ENCODE assay signal across 8 cellular contexts in genomic region chr1:11925196-11925937, GRCh38. TPM values are rescaled to one million over a fixed set of nuclear protein-coding genes. Genes with fewer than 3 reads are reported as not detected.
DNase-seq lines count a peak whose midpoint lies in the region; FAIRE-seq and TF ChIP-seq lines count a peak whose summit lies in the region.
"Not testable (repeated sequence)": the region's sequence is repeated elsewhere in the genome, so short reads cannot be mapped to it uniquely, and the experiment has no call there.

No MANE protein-coding gene starts in this region.

- H3K4me1 ChIP-seq in DOHH2 (ENCODE audit: control insufficient read depth, low read length): peaks cover 47% of the 10 kb centered on the region
- peaks cover 22% of the 10 kb centered on the region for H3K4me1 ChIP-seq in GM23248 (ENCODE audit: insufficient read depth)
- peaks cover 29% of the 10 kb centered on the region for H3K4me1 ChIP-seq in hepatocyte (ENCODE audit: insufficient read depth)
- H3K4me1 ChIP-seq in thymus (ENCODE audit: control insufficient read depth, insufficient read depth, low read length): peaks cover 10% of the 10 kb centered on the region

- peaks cover 66% of the 10 kb centered on the region for H3K4me1 Mint-ChIP-seq in nephron progenitor cell

- peak overlapping the region; percentile 88 for H3K4me3 Mint-ChIP-seq in nephron progenitor cell

- 19 to 36% methylated on average over 14 to 36 of the region's 54 CpGs for WGBS in GM23248 (ENCODE audit: low coverage in 1 of 2, low lambda C conversion rate in 2 of 2, missing lambda C conversion rate in 2 of 2), 2 experiments
- WGBS in hepatocyte (ENCODE audit: low lambda C conversion rate, missing lambda C conversion rate): 27% methylated on average over 18 of the region's 54 CpGs
- 8% methylated on average over 42 of the region's 54 CpGs for WGBS in thymus

- peaks cover 10% of the 10 kb centered on the region; the same call in 1 of the 2 replicates for H4K20me1 ChIP-seq in DOHH2 (ENCODE audit: control insufficient read depth, insufficient read depth, low read depth, low read length)
- H4K20me1 ChIP-seq in GM23248 (ENCODE audit: insufficient read depth): not testable (repeated sequence)
- H4K20me1 ChIP-seq in hepatocyte (ENCODE audit: insufficient read depth, poor library complexity, severe bottlenecking): peaks cover 39% of the 10 kb centered on the region

- in situ Hi-C loops in GM23248 (cut with MboI): not testable (repeated sequence)

- H3K9ac ChIP-seq in GM23248: peak overlapping the region; percentile 62

- H3K9me3 Mint-ChIP-seq in nephron progenitor cell: not testable (repeated sequence)

- TF ChIP-seq CTCF in DOHH2 (IDR thresholded peaks at IDR 0.05; ENCODE audit: low read depth, low read length, poor library complexity, severe bottlenecking); WERI-Rb-1 (IDR thresholded peaks at IDR 0.05; ENCODE audit: low read depth, low read length); bronchial epithelial cell (IDR thresholded peaks at IDR 0.05; ENCODE audit: insufficient read depth, low read length, severe bottlenecking); hepatocyte (IDR thresholded peaks at IDR 0.05; ENCODE audit: poor library complexity); nephron progenitor cell (IDR thresholded peaks at IDR 0.05): not testable (repeated sequence)

- H3K79me2 ChIP-seq in DOHH2 (ENCODE audit: control insufficient read depth, low read length) (peaks cover 53% of the 10 kb centered on the region), GM23248 (ENCODE audit: insufficient read depth) (peaks cover 49% of the 10 kb centered on the region), hepatocyte (peaks cover 45% of the 10 kb centered on the region)

- H3K9me2 ChIP-seq in DOHH2 (replicated peaks; ENCODE audit: control insufficient read depth, low read length); GM23248 (ENCODE audit: insufficient read depth); hepatocyte (replicated peaks; ENCODE audit: insufficient read depth): not testable (repeated sequence)

- FAIRE-seq in HTR-8/SVneo (lab: Jason Lieb, UNC): peak; percentile 65
- not testable (repeated sequence) for FAIRE-seq in bronchial epithelial cell (lab: Jason Lieb, UNC)

- H3K4me3 ChIP-seq in DOHH2 (ENCODE audit: low read length) (peak overlapping the region; percentile 77), GM23248 (peak overlapping the region; percentile 73), WERI-Rb-1 (ENCODE audit: low read depth, low read length) (peak overlapping the region; percentile 51), bronchial epithelial cell (ENCODE audit: low read depth, low read length) (peak overlapping the region; percentile 50), hepatocyte (peak overlapping the region; percentile 45), thymus (ENCODE audit: low read length) (peak overlapping the region; percentile 74)

- H3K36me3 ChIP-seq in DOHH2 (ENCODE audit: control insufficient read depth, low read length) (peaks cover 38% of the 10 kb centered on the region), WERI-Rb-1 (peaks cover 37% of the 10 kb centered on the region), thymus (ENCODE audit: control insufficient read depth, insufficient read depth) (peaks cover 28% of the 10 kb centered on the region)
- not testable (repeated sequence) for H3K36me3 ChIP-seq in GM23248 (ENCODE audit: low read depth); bronchial epithelial cell (ENCODE audit: control insufficient read depth, insufficient read depth, low read length); hepatocyte (replicated peaks; ENCODE audit: insufficient read depth, low read depth)

- H3K27me3 Mint-ChIP-seq in nephron progenitor cell (ENCODE audit: low read depth, poor library complexity): not testable (repeated sequence)

- H3K27me3 ChIP-seq in DOHH2 (ENCODE audit: control insufficient read depth, low read length); GM23248 (replicated peaks; ENCODE audit: insufficient read depth); WERI-Rb-1 (ENCODE audit: insufficient read depth, low read depth, severe bottlenecking); bronchial epithelial cell (ENCODE audit: control insufficient read depth, insufficient read depth, low read length); hepatocyte; thymus (ENCODE audit: control insufficient read depth, insufficient read depth): not testable (repeated sequence)

- H3K36me3 Mint-ChIP-seq in nephron progenitor cell (ENCODE audit: low read depth): peaks cover 29% of the 10 kb centered on the region

- H3K27ac ChIP-seq in DOHH2 (ENCODE audit: low read depth, low read length); GM23248; WERI-Rb-1; hepatocyte; thymus (ENCODE audit: low read depth): not testable (repeated sequence)

- H3K9me3 ChIP-seq in DOHH2 (ENCODE audit: control insufficient read depth, insufficient read depth, low read length); GM23248 (ENCODE audit: low read depth); WERI-Rb-1 (ENCODE audit: severe bottlenecking); hepatocyte (ENCODE audit: low read depth); thymus (ENCODE audit: control insufficient read depth): not testable (repeated sequence)

- DNase-seq in GM23248; HTR-8/SVneo (ENCODE audit: insufficient read length, low spot score); WERI-Rb-1; bronchial epithelial cell (ENCODE audit: low read depth); hepatocyte (ENCODE audit: low spot score); nephron progenitor cell: not testable (repeated sequence)

- peak overlapping the region; percentile 85 for H3K4me2 ChIP-seq in DOHH2 (ENCODE audit: low read length)
- peak overlapping the region; percentile 86 for H3K4me2 ChIP-seq in GM23248 (ENCODE audit: unreplicated experiment)
- peak overlapping the region; percentile 93 for H3K4me2 ChIP-seq in hepatocyte

- not testable (repeated sequence) for H2AFZ ChIP-seq in GM23248, hepatocyte

- H3K27ac Mint-ChIP-seq in nephron progenitor cell: not testable (repeated sequence)

- not testable (repeated sequence) for H3F3A ChIP-seq in DOHH2 (ENCODE audit: control insufficient read depth, insufficient read depth); GM23248 (ENCODE audit: insufficient read depth)

RNA-seq across cellular contexts. Expression of gene KIAA2013, which starts 0.9 kb away (rescaled TPM):
- total RNA-seq in GM23248 (2014; rRNA removed; shearing (Covaris generic)): 100 and 116 TPM in 2 replicates
- polyA plus RNA-seq in GM23248 (2016; fragmentation: Nextera tagmentation; extraction: Ambion mirVana) (10.5 and 10.7 TPM in 2 replicates), hepatocyte (85.1 and 85.5 TPM in 2 replicates), thymus (24.8 TPM)
- total RNA-seq in bronchial epithelial cell (32.9 and 45.6 TPM in 2 replicates), hepatocyte (63.6 and 73.1 TPM in 2 replicates)

RNA-seq across cellular contexts. Expression of gene PLOD1, which starts 9.2 kb away (rescaled TPM):
- total RNA-seq in GM23248 (2014; rRNA removed; shearing (Covaris generic)): 633 and 640 TPM in 2 replicates
- polyA plus RNA-seq in GM23248 (2016; fragmentation: Nextera tagmentation; extraction: Ambion mirVana) (443 and 482 TPM in 2 replicates), hepatocyte (195 and 200 TPM in 2 replicates), thymus (13.7 TPM)
- total RNA-seq in bronchial epithelial cell (54.8 and 65.3 TPM in 2 replicates), hepatocyte (153 and 184 TPM in 2 replicates)

RNA-seq across cellular contexts. Expression of gene MFN2, which starts 54.9 kb away (rescaled TPM):
- 57.9 and 59.8 TPM in 2 replicates for total RNA-seq in GM23248 (2014; rRNA removed; shearing (Covaris generic))
- polyA plus RNA-seq in GM23248 (2016; fragmentation: Nextera tagmentation; extraction: Ambion mirVana) (48.0 and 49.6 TPM in 2 replicates), hepatocyte (35.1 and 43.1 TPM in 2 replicates), thymus (27.8 TPM)
- total RNA-seq in bronchial epithelial cell (75.3 and 83.0 TPM in 2 replicates), hepatocyte (45.1 and 54.3 TPM in 2 replicates)
